In the genomic region with DNA sequence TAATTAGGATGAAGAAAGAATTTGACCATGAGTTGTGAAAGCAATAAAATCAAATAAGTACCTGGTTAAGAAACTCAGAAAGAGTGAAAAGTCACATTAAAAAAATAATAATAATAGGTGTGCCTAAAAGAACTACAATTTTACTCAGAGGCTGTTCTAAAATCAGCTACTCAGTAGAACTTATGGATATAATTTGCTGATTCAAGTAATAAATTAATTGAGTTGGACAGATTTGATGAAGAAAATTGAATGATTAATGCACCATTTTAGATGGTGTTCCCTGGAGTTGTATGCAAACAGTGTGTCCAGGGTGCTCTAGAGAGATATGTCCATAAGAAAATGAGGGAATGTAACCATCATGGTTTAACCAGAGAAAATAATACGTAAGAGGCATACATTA, we compare ENCODE assay signal across 8 cellular contexts.
"Had no signal": no experiment of that assay in that cellular context is flagged by ENCODE, and none has a peak within 500 bp of the region (broad histone marks: within the 10 kb centered on the region; RNA-seq: fewer than 3 reads in every experiment).

No MANE protein-coding gene starts in this region.

- H3K4me3 ChIP-seq: GM23338 had no signal

- ATAC-seq: GM23338 had no signal

- H3K4me3 Mint-ChIP-seq: GM23338, H9, IgD-negative memory B cell had no signal

- H3K4me2 ChIP-seq: GM23338 had no signal

- H3K27ac ChIP-seq: HL-60 had no signal

- DNase-seq: H9, HCEC 1CT, KBM-7 had no signal

- H3K27ac Mint-ChIP-seq: GM23338, H9, IgD-negative memory B cell had no signal

- H3K27me3 Mint-ChIP-seq: IgD-negative memory B cell had no signal

- FAIRE-seq: H1, H54 had no signal

- H3K4me1 Mint-ChIP-seq: GM23338, H9, IgD-negative memory B cell had no signal
